1 cellular context compared by ENCODE assay signal in the genomic region with DNA sequence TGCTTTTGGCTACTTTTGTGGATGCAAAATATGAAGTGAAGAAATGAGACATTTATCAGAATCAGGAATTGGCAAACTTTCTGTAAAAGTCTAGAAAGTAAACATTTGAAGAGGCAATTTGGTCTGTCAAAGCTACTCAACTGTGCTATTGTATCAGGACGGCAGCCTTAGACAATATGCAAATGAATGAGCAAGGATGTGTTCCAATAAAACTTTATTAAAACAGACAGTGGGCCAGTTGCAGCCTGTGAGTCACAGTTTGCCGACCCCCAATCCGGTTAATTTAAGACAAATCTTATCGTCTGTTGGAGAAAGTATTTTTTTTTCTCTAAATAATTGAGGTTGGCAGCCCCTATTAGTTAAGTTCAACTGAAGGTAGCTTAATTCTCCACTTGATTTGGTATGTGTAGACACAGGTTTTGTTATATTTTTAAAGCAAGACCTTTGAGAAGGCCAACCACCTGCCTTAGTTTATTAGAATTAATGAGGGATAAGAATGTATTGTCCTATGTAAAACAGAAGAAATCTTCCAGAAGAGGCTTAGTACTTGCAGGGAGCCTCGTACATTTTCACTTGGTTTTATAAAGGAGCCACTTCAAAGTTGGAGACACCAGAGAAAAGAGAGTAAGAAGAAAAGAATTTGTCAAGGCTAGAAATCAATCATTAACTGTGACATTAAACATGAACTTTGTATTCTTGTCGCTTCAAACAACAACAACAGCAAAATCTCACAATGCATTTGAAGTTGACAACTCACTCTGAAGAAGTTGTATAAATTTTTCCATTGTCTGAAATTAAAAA.
TF ChIP-seq lines count a peak whose summit lies in the region.

No MANE protein-coding gene starts in this region.

TF ChIP-seq in HepG2, 621 proteins besides CTCF, POLR2A, EP300 and RAD21 (continued from another document and continues in another):
- no peak for TF ChIP-seq HIVEP1 (CRISPR knock-in tag; IDR thresholded peaks at IDR 0.05)
- no peak for TF ChIP-seq ZNF761 (CRISPR knock-in tag; conservative IDR thresholded peaks at IDR 0.05)
- peak; percentile 58; the same call in 1 of the 2 replicates for TF ChIP-seq RBFOX2 (IDR thresholded peaks at IDR 0.05; ENCODE audit: low read depth, low read length)
- no peak for TF ChIP-seq SMC3 (IDR thresholded peaks at IDR 0.05; ENCODE audit: low read length)
- TF ChIP-seq ZNF879 (CRISPR knock-in tag; IDR thresholded peaks at IDR 0.05): no peak
- no peak; the same call in 1 of the 2 replicates for TF ChIP-seq NR2F6 (IDR thresholded peaks at IDR 0.05)
- peak; percentile 15; the same call in 1 of the 2 replicates for TF ChIP-seq NR2F6 (CRISPR knock-in tag; IDR thresholded peaks at IDR 0.05)
- TF ChIP-seq YEATS2 (CRISPR knock-in tag; IDR thresholded peaks at IDR 0.05; ENCODE audit: borderline replicate concordance): no peak
- TF ChIP-seq ZNF33B (CRISPR knock-in tag; IDR thresholded peaks at IDR 0.05): no peak
- TF ChIP-seq, protein P1, sequence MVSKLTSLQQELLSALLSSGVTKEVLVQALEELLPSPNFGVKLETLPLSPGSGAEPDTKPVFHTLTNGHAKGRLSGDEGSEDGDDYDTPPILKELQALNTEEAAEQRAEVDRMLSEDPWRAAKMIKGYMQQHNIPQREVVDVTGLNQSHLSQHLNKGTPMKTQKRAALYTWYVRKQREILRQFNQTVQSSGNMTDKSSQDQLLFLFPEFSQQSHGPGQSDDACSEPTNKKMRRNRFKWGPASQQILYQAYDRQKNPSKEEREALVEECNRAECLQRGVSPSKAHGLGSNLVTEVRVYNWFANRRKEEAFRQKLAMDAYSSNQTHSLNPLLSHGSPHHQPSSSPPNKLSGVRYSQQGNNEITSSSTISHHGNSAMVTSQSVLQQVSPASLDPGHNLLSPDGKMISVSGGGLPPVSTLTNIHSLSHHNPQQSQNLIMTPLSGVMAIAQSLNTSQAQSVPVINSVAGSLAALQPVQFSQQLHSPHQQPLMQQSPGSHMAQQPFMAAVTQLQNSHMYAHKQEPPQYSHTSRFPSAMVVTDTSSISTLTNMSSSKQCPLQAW (CRISPR knock-in tag; IDR thresholded peaks at IDR 0.05): no peak
- TF ChIP-seq MIXL1 (CRISPR knock-in tag; IDR thresholded peaks at IDR 0.05): peak; percentile 49; the same call in 1 of the 2 replicates
- peak; percentile 17; the same call in 1 of the 2 replicates for TF ChIP-seq POGZ (CRISPR knock-in tag; IDR thresholded peaks at IDR 0.05)
- TF ChIP-seq, protein P2, sequence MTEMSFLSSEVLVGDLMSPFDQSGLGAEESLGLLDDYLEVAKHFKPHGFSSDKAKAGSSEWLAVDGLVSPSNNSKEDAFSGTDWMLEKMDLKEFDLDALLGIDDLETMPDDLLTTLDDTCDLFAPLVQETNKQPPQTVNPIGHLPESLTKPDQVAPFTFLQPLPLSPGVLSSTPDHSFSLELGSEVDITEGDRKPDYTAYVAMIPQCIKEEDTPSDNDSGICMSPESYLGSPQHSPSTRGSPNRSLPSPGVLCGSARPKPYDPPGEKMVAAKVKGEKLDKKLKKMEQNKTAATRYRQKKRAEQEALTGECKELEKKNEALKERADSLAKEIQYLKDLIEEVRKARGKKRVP (CRISPR knock-in tag; IDR thresholded peaks at IDR 0.05): no peak
- TF ChIP-seq ZIK1 (CRISPR knock-in tag; IDR thresholded peaks at IDR 0.05; ENCODE audit: borderline replicate concordance, low read depth): no peak
- TF ChIP-seq CREB1 (IDR thresholded peaks at IDR 0.05): no peak
- 0 out of 2 replicates have a peak, but pooled peaks have one; percentile 15 for TF ChIP-seq CREB1 (CRISPR knock-in tag; IDR thresholded peaks at IDR 0.05)
- TF ChIP-seq, protein P3, sequence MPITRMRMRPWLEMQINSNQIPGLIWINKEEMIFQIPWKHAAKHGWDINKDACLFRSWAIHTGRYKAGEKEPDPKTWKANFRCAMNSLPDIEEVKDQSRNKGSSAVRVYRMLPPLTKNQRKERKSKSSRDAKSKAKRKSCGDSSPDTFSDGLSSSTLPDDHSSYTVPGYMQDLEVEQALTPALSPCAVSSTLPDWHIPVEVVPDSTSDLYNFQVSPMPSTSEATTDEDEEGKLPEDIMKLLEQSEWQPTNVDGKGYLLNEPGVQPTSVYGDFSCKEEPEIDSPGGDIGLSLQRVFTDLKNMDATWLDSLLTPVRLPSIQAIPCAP (CRISPR knock-in tag; IDR thresholded peaks at IDR 0.05; ENCODE audit: low read depth): no peak
- no peak for TF ChIP-seq PLRG1 (conservative IDR thresholded peaks at IDR 0.05)
- TF ChIP-seq, protein P4, sequence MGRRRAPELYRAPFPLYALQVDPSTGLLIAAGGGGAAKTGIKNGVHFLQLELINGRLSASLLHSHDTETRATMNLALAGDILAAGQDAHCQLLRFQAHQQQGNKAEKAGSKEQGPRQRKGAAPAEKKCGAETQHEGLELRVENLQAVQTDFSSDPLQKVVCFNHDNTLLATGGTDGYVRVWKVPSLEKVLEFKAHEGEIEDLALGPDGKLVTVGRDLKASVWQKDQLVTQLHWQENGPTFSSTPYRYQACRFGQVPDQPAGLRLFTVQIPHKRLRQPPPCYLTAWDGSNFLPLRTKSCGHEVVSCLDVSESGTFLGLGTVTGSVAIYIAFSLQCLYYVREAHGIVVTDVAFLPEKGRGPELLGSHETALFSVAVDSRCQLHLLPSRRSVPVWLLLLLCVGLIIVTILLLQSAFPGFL (CRISPR knock-in tag; IDR thresholded peaks at IDR 0.05): no peak
- TF ChIP-seq ZNF383 (CRISPR knock-in tag; IDR thresholded peaks at IDR 0.05; ENCODE audit: borderline replicate concordance): no peak
- TF ChIP-seq, protein P5, sequence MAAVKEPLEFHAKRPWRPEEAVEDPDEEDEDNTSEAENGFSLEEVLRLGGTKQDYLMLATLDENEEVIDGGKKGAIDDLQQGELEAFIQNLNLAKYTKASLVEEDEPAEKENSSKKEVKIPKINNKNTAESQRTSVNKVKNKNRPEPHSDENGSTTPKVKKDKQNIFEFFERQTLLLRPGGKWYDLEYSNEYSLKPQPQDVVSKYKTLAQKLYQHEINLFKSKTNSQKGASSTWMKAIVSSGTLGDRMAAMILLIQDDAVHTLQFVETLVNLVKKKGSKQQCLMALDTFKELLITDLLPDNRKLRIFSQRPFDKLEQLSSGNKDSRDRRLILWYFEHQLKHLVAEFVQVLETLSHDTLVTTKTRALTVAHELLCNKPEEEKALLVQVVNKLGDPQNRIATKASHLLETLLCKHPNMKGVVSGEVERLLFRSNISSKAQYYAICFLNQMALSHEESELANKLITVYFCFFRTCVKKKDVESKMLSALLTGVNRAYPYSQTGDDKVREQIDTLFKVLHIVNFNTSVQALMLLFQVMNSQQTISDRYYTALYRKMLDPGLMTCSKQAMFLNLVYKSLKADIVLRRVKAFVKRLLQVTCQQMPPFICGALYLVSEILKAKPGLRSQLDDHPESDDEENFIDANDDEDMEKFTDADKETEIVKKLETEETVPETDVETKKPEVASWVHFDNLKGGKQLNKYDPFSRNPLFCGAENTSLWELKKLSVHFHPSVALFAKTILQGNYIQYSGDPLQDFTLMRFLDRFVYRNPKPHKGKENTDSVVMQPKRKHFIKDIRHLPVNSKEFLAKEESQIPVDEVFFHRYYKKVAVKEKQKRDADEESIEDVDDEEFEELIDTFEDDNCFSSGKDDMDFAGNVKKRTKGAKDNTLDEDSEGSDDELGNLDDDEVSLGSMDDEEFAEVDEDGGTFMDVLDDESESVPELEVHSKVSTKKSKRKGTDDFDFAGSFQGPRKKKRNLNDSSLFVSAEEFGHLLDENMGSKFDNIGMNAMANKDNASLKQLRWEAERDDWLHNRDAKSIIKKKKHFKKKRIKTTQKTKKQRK (IDR thresholded peaks at IDR 0.05; ENCODE audit: low read length): no peak
- no peak for TF ChIP-seq HMGA1 (CRISPR knock-in tag; conservative IDR thresholded peaks at IDR 0.05)
- no peak for TF ChIP-seq ZNF766 (CRISPR knock-in tag; IDR thresholded peaks at IDR 0.05; ENCODE audit: borderline replicate concordance)
- peak; percentile 67 for TF ChIP-seq GATAD2A (CRISPR knock-in tag; IDR thresholded peaks at IDR 0.05)
- TF ChIP-seq ZNF589 (CRISPR knock-in tag; conservative IDR thresholded peaks at IDR 0.05): no peak
- TF ChIP-seq FOXJ3 (CRISPR knock-in tag; IDR thresholded peaks at IDR 0.05; ENCODE audit: borderline replicate concordance): no peak; the same call in 1 of the 2 replicates
- TF ChIP-seq ZNF136 (CRISPR knock-in tag; IDR thresholded peaks at IDR 0.05; ENCODE audit: low read depth): no peak
- TF ChIP-seq ELF3 (CRISPR knock-in tag; IDR thresholded peaks at IDR 0.05): peak; percentile 44; the same call in 1 of the 2 replicates
- TF ChIP-seq, protein P6, sequence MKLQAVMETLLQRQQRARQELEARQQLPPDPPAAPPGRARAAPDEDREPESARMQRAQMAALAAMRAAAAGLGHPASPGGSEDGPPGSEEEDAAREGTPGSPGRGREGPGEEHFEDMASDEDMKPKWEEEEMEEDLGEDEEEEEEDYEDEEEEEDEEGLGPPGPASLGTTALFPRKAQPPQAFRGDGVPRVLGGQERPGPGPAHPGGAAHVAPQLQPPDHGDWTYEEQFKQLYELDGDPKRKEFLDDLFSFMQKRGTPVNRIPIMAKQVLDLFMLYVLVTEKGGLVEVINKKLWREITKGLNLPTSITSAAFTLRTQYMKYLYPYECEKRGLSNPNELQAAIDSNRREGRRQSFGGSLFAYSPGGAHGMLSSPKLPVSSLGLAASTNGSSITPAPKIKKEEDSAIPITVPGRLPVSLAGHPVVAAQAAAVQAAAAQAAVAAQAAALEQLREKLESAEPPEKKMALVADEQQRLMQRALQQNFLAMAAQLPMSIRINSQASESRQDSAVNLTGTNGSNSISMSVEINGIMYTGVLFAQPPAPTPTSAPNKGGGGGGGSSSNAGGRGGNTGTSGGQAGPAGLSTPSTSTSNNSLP (IDR thresholded peaks at IDR 0.05; ENCODE audit: low read depth, low read length): peak; percentile 86
- TF ChIP-seq ZNF543 (CRISPR knock-in tag; IDR thresholded peaks at IDR 0.05): no peak
- TF ChIP-seq, protein P7, sequence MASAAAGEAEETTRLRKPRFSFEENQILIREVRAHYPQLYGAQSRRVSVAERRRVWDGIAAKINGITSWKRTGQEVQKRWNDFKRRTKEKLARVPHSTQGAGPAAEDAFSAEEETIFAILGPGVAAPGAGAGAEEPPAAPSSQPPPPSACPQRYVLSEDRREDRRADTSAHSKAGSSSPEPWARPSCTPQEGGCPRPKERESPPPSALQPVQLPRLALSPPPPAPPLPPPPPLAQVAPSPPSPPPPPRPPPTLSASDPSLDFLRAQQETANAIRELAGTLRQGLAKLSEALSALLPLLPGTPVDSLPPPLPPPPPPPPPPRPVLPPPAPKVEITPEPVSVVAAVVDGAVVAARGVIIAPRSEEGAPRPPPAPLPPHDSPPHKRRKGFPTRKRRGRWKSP (CRISPR knock-in tag; IDR thresholded peaks at IDR 0.05): no peak
- TF ChIP-seq, protein P8, sequence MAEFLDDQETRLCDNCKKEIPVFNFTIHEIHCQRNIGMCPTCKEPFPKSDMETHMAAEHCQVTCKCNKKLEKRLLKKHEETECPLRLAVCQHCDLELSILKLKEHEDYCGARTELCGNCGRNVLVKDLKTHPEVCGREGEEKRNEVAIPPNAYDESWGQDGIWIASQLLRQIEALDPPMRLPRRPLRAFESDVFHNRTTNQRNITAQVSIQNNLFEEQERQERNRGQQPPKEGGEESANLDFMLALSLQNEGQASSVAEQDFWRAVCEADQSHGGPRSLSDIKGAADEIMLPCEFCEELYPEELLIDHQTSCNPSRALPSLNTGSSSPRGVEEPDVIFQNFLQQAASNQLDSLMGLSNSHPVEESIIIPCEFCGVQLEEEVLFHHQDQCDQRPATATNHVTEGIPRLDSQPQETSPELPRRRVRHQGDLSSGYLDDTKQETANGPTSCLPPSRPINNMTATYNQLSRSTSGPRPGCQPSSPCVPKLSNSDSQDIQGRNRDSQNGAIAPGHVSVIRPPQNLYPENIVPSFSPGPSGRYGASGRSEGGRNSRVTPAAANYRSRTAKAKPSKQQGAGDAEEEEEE (CRISPR knock-in tag; IDR thresholded peaks at IDR 0.05; ENCODE audit: borderline replicate concordance): no peak
- TF ChIP-seq, protein P9, sequence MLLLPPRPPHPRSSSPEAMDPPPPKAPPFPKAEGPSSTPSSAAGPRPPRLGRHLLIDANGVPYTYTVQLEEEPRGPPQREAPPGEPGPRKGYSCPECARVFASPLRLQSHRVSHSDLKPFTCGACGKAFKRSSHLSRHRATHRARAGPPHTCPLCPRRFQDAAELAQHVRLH (CRISPR knock-in tag; IDR thresholded peaks at IDR 0.05; ENCODE audit: borderline replicate concordance, low read depth): no peak
- no peak for TF ChIP-seq HDAC1 (CRISPR knock-in tag; IDR thresholded peaks at IDR 0.05)
- no peak for TF ChIP-seq AGO2 (optimal IDR thresholded peaks at IDR 0.05; ENCODE audit: low read depth, low read length)
- TF ChIP-seq ZNF83 (CRISPR knock-in tag; IDR thresholded peaks at IDR 0.05; ENCODE audit: borderline replicate concordance): no peak
- no peak for TF ChIP-seq PITX1 (CRISPR knock-in tag; IDR thresholded peaks at IDR 0.05)
- TF ChIP-seq NPAS2 (CRISPR knock-in tag; IDR thresholded peaks at IDR 0.05; ENCODE audit: borderline replicate concordance): no peak
- peak; percentile 31; the same call in 1 of the 2 replicates for TF ChIP-seq TARDBP (CRISPR knock-in tag; IDR thresholded peaks at IDR 0.05)
- TF ChIP-seq, protein P10, sequence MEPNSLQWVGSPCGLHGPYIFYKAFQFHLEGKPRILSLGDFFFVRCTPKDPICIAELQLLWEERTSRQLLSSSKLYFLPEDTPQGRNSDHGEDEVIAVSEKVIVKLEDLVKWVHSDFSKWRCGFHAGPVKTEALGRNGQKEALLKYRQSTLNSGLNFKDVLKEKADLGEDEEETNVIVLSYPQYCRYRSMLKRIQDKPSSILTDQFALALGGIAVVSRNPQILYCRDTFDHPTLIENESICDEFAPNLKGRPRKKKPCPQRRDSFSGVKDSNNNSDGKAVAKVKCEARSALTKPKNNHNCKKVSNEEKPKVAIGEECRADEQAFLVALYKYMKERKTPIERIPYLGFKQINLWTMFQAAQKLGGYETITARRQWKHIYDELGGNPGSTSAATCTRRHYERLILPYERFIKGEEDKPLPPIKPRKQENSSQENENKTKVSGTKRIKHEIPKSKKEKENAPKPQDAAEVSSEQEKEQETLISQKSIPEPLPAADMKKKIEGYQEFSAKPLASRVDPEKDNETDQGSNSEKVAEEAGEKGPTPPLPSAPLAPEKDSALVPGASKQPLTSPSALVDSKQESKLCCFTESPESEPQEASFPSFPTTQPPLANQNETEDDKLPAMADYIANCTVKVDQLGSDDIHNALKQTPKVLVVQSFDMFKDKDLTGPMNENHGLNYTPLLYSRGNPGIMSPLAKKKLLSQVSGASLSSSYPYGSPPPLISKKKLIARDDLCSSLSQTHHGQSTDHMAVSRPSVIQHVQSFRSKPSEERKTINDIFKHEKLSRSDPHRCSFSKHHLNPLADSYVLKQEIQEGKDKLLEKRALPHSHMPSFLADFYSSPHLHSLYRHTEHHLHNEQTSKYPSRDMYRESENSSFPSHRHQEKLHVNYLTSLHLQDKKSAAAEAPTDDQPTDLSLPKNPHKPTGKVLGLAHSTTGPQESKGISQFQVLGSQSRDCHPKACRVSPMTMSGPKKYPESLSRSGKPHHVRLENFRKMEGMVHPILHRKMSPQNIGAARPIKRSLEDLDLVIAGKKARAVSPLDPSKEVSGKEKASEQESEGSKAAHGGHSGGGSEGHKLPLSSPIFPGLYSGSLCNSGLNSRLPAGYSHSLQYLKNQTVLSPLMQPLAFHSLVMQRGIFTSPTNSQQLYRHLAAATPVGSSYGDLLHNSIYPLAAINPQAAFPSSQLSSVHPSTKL (CRISPR knock-in tag; IDR thresholded peaks at IDR 0.05): peak; percentile 73
- no peak for TF ChIP-seq NFE2L1 (CRISPR knock-in tag; IDR thresholded peaks at IDR 0.05; ENCODE audit: borderline replicate concordance)
- TF ChIP-seq CBX5 (CRISPR knock-in tag; IDR thresholded peaks at IDR 0.05; ENCODE audit: borderline replicate concordance): no peak
- TF ChIP-seq ZBTB21 (CRISPR knock-in tag; IDR thresholded peaks at IDR 0.05): no peak
- no peak for TF ChIP-seq ONECUT2 (CRISPR knock-in tag; IDR thresholded peaks at IDR 0.05)
- peak; percentile 43 for TF ChIP-seq ISL2 (CRISPR knock-in tag; IDR thresholded peaks at IDR 0.05)
- peak; percentile 82 for TF ChIP-seq NCOA2 (CRISPR knock-in tag; IDR thresholded peaks at IDR 0.05)
- TF ChIP-seq ZNF772 (CRISPR knock-in tag; IDR thresholded peaks at IDR 0.05): no peak
- TF ChIP-seq AGO1 (IDR thresholded peaks at IDR 0.05; ENCODE audit: low read depth, low read length, poor library complexity, severe bottlenecking): no peak
